25 cellular contexts compared by ENCODE assay signal in the genomic region with DNA sequence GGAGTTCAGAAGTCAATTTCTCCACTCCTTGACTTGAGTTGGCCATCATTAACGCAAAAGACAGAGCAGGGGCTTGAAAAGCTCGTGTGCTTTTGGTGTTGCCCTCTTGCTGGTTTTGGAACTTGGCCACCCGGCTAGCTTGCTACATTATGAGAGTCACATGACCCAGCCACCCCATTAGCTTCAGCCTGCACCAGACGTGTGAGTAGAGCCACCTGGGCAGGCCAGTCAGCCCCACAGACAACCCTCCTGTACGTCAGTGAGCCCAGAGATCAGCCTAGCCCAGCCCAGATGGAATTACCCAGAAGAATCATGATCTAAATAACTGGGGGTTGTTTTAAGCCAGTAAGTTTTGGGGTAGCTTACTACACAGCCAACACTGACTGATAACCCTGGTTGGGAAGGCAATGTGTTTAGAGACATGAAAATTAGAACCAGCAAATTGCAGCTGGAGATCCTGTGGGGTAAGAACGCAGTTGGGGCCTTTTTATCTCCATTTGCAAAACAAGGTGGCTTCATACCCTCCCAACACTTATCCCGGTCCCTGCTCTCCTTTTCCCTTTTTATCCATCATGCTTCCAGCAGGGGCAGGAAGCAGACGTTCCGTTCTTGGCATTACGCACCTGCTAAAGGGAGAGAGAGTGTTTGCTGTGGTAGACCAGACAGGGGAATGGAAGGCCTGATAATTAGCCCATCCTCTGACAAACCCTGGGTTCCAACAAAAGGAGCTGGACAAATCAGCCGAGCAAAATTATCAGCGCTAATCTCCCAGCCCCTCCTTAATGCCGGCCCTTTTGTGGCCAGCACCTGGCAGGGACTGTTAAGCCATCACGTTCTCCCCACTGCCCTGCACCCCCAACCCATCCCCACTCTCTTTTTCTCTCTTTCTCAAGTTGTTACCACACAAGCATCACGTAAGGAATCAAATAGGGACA.
A peak's percentile ranks its signal among the peaks of the same experiment; 100 is the strongest.
DNase-seq lines count a peak whose midpoint lies in the region; ATAC-seq and TF ChIP-seq lines count a peak whose summit lies in the region.
"Had no signal": no experiment of that assay in that cellular context is flagged by ENCODE, and none has a peak within 500 bp of the region (broad histone marks: within the 10 kb centered on the region; RNA-seq: fewer than 3 reads in every experiment).

No MANE protein-coding gene starts in this region.

- H3K4me3 ChIP-seq in GM23338: no peak overlapping the region
- H3K4me3 ChIP-seq in endodermal cell (ENCODE audit: low read length): no peak overlapping the region
- H3K4me3 ChIP-seq: ascending aorta, heart left ventricle, prostate gland, SJCRH30, testis had no signal

- H3K27me3 ChIP-seq in GM23338 (ENCODE audit: insufficient read depth) (no peaks in the 10 kb centered on the region), endodermal cell (ENCODE audit: control insufficient read depth, insufficient read depth, low read length, poor library complexity, severe bottlenecking) (peaks cover 65% of the 10 kb centered on the region)
- H3K27me3 ChIP-seq: ascending aorta, SJCRH30, testis had no signal

- no peak overlapping the region for H3K9ac ChIP-seq in endodermal cell (ENCODE audit: extremely low read depth, low read length, poor library complexity, severe bottlenecking)

- H3K4me2 ChIP-seq in GM23338: peak overlapping the region; percentile 35; the same call in 1 of the 2 replicates

- H3K9me3 ChIP-seq in endodermal cell (ENCODE audit: control insufficient read depth, low read length): no peaks in the 10 kb centered on the region
- no peaks in the 10 kb centered on the region for H3K9me3 ChIP-seq in T-helper 17 cell (ENCODE audit: control insufficient read depth, low read length, poor library complexity, severe bottlenecking)
- H3K9me3 ChIP-seq: ascending aorta, heart left ventricle, prostate gland, SJCRH30, testis had no signal

- H2AFZ ChIP-seq in GM23338: 0 out of 2 replicates have a peak overlapping the region, but pooled peaks have one; percentile 12

- ATAC-seq in GM23338 (peak; percentile 72), T-helper 17 cell (no peak), GM19023 (IDR thresholded peaks at IDR 0.05; ENCODE audit: unreplicated experiment) (no peak)
- ATAC-seq: activated CD8-positive, alpha-beta memory T cell treated with anti-CD3 and anti-CD28 coated beads, Interleukin-2, amount 10 ng/mL, durations not matched to agents 7 days and 5 days; heart left ventricle; Panc1; stimulated activated memory B cell treated with anti-CD40 and anti-IgM and Interleukin-4, amounts not matched to agents 10 μg/mL and 1 μg/mL and 100 μg/mL, for 72 hours had no signal

- H3F3A ChIP-seq in GM23338 (replicated peaks; ENCODE audit: low read depth): no peaks in the 10 kb centered on the region

- H3K27ac ChIP-seq in GM23338 (ENCODE audit: low read depth) (no peak overlapping the region), endodermal cell (ENCODE audit: low read depth, low read length) (no peak overlapping the region)
- H3K27ac ChIP-seq: ascending aorta, epithelial cell of prostate, heart left ventricle, prostate gland, SJCRH30, testis had no signal

- TF ChIP-seq CTCF in GM23338 (conservative IDR thresholded peaks at IDR 0.05; ENCODE audit: low read depth in 2 of 2) (no peak), endodermal cell (conservative IDR thresholded peaks at IDR 0.05) (no peak)

- H3K4me3 Mint-ChIP-seq in GM23338 (no peak overlapping the region), endodermal cell (no peak overlapping the region), T-helper 17 cell (no peak overlapping the region)
- H3K4me3 Mint-ChIP-seq: activated CD8-positive, alpha-beta memory T cell treated with anti-CD3 and anti-CD28 coated beads, Interleukin-2, amount 10 ng/mL, durations not matched to agents 7 days and 5 days; activated naive CD8-positive, alpha-beta T cell; activated T-helper 1 cell treated with anti-CD3 and anti-CD28 coated beads, Interleukin-12 subunit alpha, Interleukin-12 subunit beta, Interleukin-2, Interleukin-4 antibody, amounts not matched to agents 30 ng/mL and 10 ng/mL and 1 ng/mL, durations not matched to agents 14 hours and 24 hours and 36 hours; immature natural killer cell; nephron; stimulated activated memory B cell treated with anti-CD40 and anti-IgM and Interleukin-4, amounts not matched to agents 10 μg/mL and 1 μg/mL and 100 μg/mL, for 72 hours had no signal

- DNase-seq in GM23338 (ENCODE audit: low spot score) (peak; percentile 40), NCI-H1417 (lab: John Stamatoyannopoulos, UW) (peak in 2 of 3 experiments; percentile 76 to 93), SHP77 (lab: John Stamatoyannopoulos, UW) (peak; percentile 69 to 84), left kidney (ENCODE audit: low read depth, low spot score) (peak; percentile 57), endodermal cell (no peak), T-helper 17 cell (no peak)
- DNase-seq: activated CD4-positive, alpha-beta T cell treated with anti-CD3 and anti-CD28 coated beads for 48 hours; activated CD8-positive, alpha-beta memory T cell treated with anti-CD3 and anti-CD28 coated beads, Interleukin-2, amount 10 ng/mL, durations not matched to agents 7 days and 5 days; cerebellar nuclear complex; DMS 273 treated with DMSO at 0.1 percent for 48 hours; heart left ventricle; immature natural killer cell; NCI-H2107; SJCRH30; stimulated activated CD4-positive, alpha-beta T cell treated with anti-CD3 and anti-CD28 coated beads, Interleukin-1b, Interleukin-23, amount 100 ng/mL, for 48 hours; testis had no signal

- no peaks in the 10 kb centered on the region for H3K79me2 ChIP-seq in GM23338 (replicated peaks; ENCODE audit: insufficient read depth)

- H3K4me1 ChIP-seq in GM23338 (ENCODE audit: insufficient read depth) (peaks cover 20% of the 10 kb centered on the region), endodermal cell (ENCODE audit: control insufficient read depth, insufficient read depth, low read length) (no peaks in the 10 kb centered on the region)
- H3K4me1 ChIP-seq: ascending aorta, prostate gland, SJCRH30, testis had no signal

- WGBS in endodermal cell (ENCODE audit: insufficient coverage in 1 of 2, insufficient read length in 1 of 2), 2 experiments: 60 to 70% methylated on average over 5 to 15 of the region's 15 CpGs

- H3K27me3 Mint-ChIP-seq in GM23338 (ENCODE audit: insufficient read depth, low read depth, poor library complexity): peaks cover 3% of the 10 kb centered on the region
- peaks cover 59% of the 10 kb centered on the region for H3K27me3 Mint-ChIP-seq in endodermal cell (ENCODE audit: insufficient read depth)
- peaks cover 6% of the 10 kb centered on the region for H3K27me3 Mint-ChIP-seq in T-helper 17 cell
- H3K27me3 Mint-ChIP-seq: activated CD8-positive, alpha-beta memory T cell treated with anti-CD3 and anti-CD28 coated beads, Interleukin-2, amount 10 ng/mL, durations not matched to agents 7 days and 5 days; activated naive CD8-positive, alpha-beta T cell; stimulated activated memory B cell treated with anti-CD40 and anti-IgM and Interleukin-4, amounts not matched to agents 10 μg/mL and 1 μg/mL and 100 μg/mL, for 72 hours had no signal

- H3K27ac Mint-ChIP-seq in GM23338 (no peak overlapping the region), endodermal cell (no peak overlapping the region), T-helper 17 cell (no peak overlapping the region)
- H3K27ac Mint-ChIP-seq: activated CD8-positive, alpha-beta memory T cell treated with anti-CD3 and anti-CD28 coated beads, Interleukin-2, amount 10 ng/mL, durations not matched to agents 7 days and 5 days; activated naive CD8-positive, alpha-beta T cell; activated T-helper 1 cell treated with anti-CD3 and anti-CD28 coated beads, Interleukin-12 subunit alpha, Interleukin-12 subunit beta, Interleukin-2, Interleukin-4 antibody, amounts not matched to agents 30 ng/mL and 10 ng/mL and 1 ng/mL, durations not matched to agents 14 hours and 24 hours and 36 hours; immature natural killer cell; nephron; stimulated activated memory B cell treated with anti-CD40 and anti-IgM and Interleukin-4, amounts not matched to agents 10 μg/mL and 1 μg/mL and 100 μg/mL, for 72 hours had no signal

- peaks cover 27% of the 10 kb centered on the region for H3K4me1 Mint-ChIP-seq in GM23338
- peaks cover 16% of the 10 kb centered on the region for H3K4me1 Mint-ChIP-seq in endodermal cell
- H3K4me1 Mint-ChIP-seq in T-helper 17 cell: no peaks in the 10 kb centered on the region
- H3K4me1 Mint-ChIP-seq: activated CD8-positive, alpha-beta memory T cell treated with anti-CD3 and anti-CD28 coated beads, Interleukin-2, amount 10 ng/mL, durations not matched to agents 7 days and 5 days; immature natural killer cell; stimulated activated memory B cell treated with anti-CD40 and anti-IgM and Interleukin-4, amounts not matched to agents 10 μg/mL and 1 μg/mL and 100 μg/mL, for 72 hours had no signal

- H4K20me1 ChIP-seq in GM23338 (replicated peaks; ENCODE audit: insufficient read depth): no peaks in the 10 kb centered on the region

- H3K36me3 Mint-ChIP-seq in GM23338 (ENCODE audit: low read depth) (no peaks in the 10 kb centered on the region), endodermal cell (ENCODE audit: low read depth) (no peaks in the 10 kb centered on the region), T-helper 17 cell (ENCODE audit: low read depth) (no peaks in the 10 kb centered on the region)
- H3K36me3 Mint-ChIP-seq: activated CD8-positive, alpha-beta memory T cell treated with anti-CD3 and anti-CD28 coated beads, Interleukin-2, amount 10 ng/mL, durations not matched to agents 7 days and 5 days; activated naive CD8-positive, alpha-beta T cell; immature natural killer cell; stimulated activated memory B cell treated with anti-CD40 and anti-IgM and Interleukin-4, amounts not matched to agents 10 μg/mL and 1 μg/mL and 100 μg/mL, for 72 hours had no signal

- no peaks in the 10 kb centered on the region for H3K9me3 Mint-ChIP-seq in GM23338
- no peaks in the 10 kb centered on the region for H3K9me3 Mint-ChIP-seq in endodermal cell
- H3K9me3 Mint-ChIP-seq: activated T-helper 1 cell treated with anti-CD3 and anti-CD28 coated beads, Interleukin-12 subunit alpha, Interleukin-12 subunit beta, Interleukin-2, Interleukin-4 antibody, amounts not matched to agents 30 ng/mL and 10 ng/mL and 1 ng/mL, durations not matched to agents 14 hours and 24 hours and 36 hours; immature natural killer cell; nephron; stimulated activated memory B cell treated with anti-CD40 and anti-IgM and Interleukin-4, amounts not matched to agents 10 μg/mL and 1 μg/mL and 100 μg/mL, for 72 hours had no signal

- H3K9me2 ChIP-seq in GM23338 (ENCODE audit: insufficient read depth): peaks cover 8% of the 10 kb centered on the region; the same call in 1 of the 2 replicates

- H3K36me3 ChIP-seq in GM23338 (ENCODE audit: insufficient read depth) (no peaks in the 10 kb centered on the region), endodermal cell (ENCODE audit: control insufficient read depth, insufficient read depth, low read length) (no peaks in the 10 kb centered on the region)
- H3K36me3 ChIP-seq: ascending aorta, heart left ventricle, prostate gland, SJCRH30 had no signal

TF ChIP-seq in GM23338, 12 proteins besides CTCF, POLR2A, EP300 and RAD21 (continues in another document):
- TF ChIP-seq CREB1 (CRISPR knock-in tag; IDR thresholded peaks at IDR 0.05; ENCODE audit: low read depth) (no peak), POLR2AphosphoS5 (IDR thresholded peaks at IDR 0.05; ENCODE audit: low read depth) (no peak), EZH2 (IDR thresholded peaks at IDR 0.05; ENCODE audit: low read depth, unreplicated experiment) (no peak)

Comparison
In these comparisons a context has a peak if more than half of its experiments do, and no peak if none do; other contexts are left out.
1. DNase-seq: peak in GM23338 (single experiment), NCI-H1417 (2 of 3), SHP77 (2 of 2) and left kidney (single experiment); none in endodermal cell (single experiment) and T-helper 17 cell (0 of 3).